ENCODE assay signal across 12 cellular contexts in genomic region chr20:57439993-57440392, GRCh38. TPM values are rescaled to one million over a fixed set of nuclear protein-coding genes. Genes with fewer than 3 reads are reported as not detected.
DNase-seq lines count a peak whose midpoint lies in the region; ATAC-seq and TF ChIP-seq lines count a peak whose summit lies in the region.
"Had no signal": no experiment of that assay in that cellular context is flagged by ENCODE, and none has a peak within 500 bp of the region (broad histone marks: within the 10 kb centered on the region; RNA-seq: fewer than 3 reads in every experiment).

No MANE protein-coding gene starts in this region.

- H3K4me3 Mint-ChIP-seq in activated CD8-positive, alpha-beta T cell treated with anti-CD3 and anti-CD28 coated beads for 36 hours: no peak overlapping the region
- H3K4me3 Mint-ChIP-seq in activated CD8-positive, alpha-beta T cell treated with anti-CD3 and anti-CD28 coated beads, Interleukin-2, amount 10 ng/mL, durations not matched to agents 7 days and 5 days: no peak overlapping the region
- H3K4me3 Mint-ChIP-seq: activated CD8-positive, alpha-beta memory T cell treated with anti-CD3 and anti-CD28 coated beads, Interleukin-2, amount 10 ng/mL, durations not matched to agents 7 days and 5 days had no signal

- no peak for TF ChIP-seq POLR2A in esophagus muscularis mucosa (IDR thresholded peaks at IDR 0.05; ENCODE audit: low read depth)
- no peak for TF ChIP-seq POLR2A in upper lobe of left lung (IDR thresholded peaks at IDR 0.05)

- peaks cover 13% of the 10 kb centered on the region for H3K4me1 Mint-ChIP-seq in activated CD8-positive, alpha-beta T cell treated with anti-CD3 and anti-CD28 coated beads for 36 hours (ENCODE audit: low read depth)
- H3K4me1 Mint-ChIP-seq in activated CD8-positive, alpha-beta T cell treated with anti-CD3 and anti-CD28 coated beads, Interleukin-2, amount 10 ng/mL, durations not matched to agents 7 days and 5 days (ENCODE audit: low read depth): peaks cover 23% of the 10 kb centered on the region

- H3K4me1 ChIP-seq in esophagus muscularis mucosa (peaks cover 70 to 96% (median 95%) of the 10 kb centered on the region in 4 donors), neutrophil (ENCODE audit: control insufficient read depth in 1 of 2, insufficient read depth in 1 of 2, low read depth in 1 of 2, low read length in 1 of 2) (peaks cover 44 to 64% of the 10 kb centered on the region in 2 experiments), upper lobe of left lung (peaks cover 25 to 49% (median 42%) of the 10 kb centered on the region in 4 donors)

- H3K9me3 ChIP-seq in esophagus muscularis mucosa (peaks cover 0 to 5% (median 0%) of the 10 kb centered on the region in 4 donors), neutrophil (no peaks in the 10 kb centered on the region), upper lobe of left lung (no peaks in the 10 kb centered on the region)

- H3K27ac Mint-ChIP-seq in activated CD8-positive, alpha-beta T cell treated with anti-CD3 and anti-CD28 coated beads for 36 hours: peak overlapping the region; percentile 10
- H3K27ac Mint-ChIP-seq in activated CD8-positive, alpha-beta T cell treated with anti-CD3 and anti-CD28 coated beads, Interleukin-2, amount 10 ng/mL, durations not matched to agents 7 days and 5 days: no peak overlapping the region
- H3K27ac Mint-ChIP-seq: activated CD8-positive, alpha-beta memory T cell treated with anti-CD3 and anti-CD28 coated beads, Interleukin-2, amount 10 ng/mL, durations not matched to agents 7 days and 5 days had no signal

- POLR2A ChIA-PET in activated CD8-positive, alpha-beta T cell treated with anti-CD3 and anti-CD28 coated beads for 36 hours (lab: Charles Lee): interaction anchor here (1.1 kb wide), 1 partner anchor 9 kb away, joined by 3 read pairs; no protein-coding TSS in a partner anchor
- POLR2A ChIA-PET in activated CD8-positive, alpha-beta T cell treated with anti-CD3 and anti-CD28 coated beads, Interleukin-2, amount 10 ng/mL, durations not matched to agents 7 days and 5 days (lab: Charles Lee): interaction anchor here (0.6 kb wide), 1 partner anchor 49 kb away, joined by 3 read pairs; the partner anchor contains the start of gene RBM38

- WGBS in esophagus muscularis mucosa: 92% methylated on average over 7 of the region's 7 CpGs
- WGBS in upper lobe of left lung, 2 donors: 92 to 93% methylated on average over 7 of the region's 7 CpGs

- ATAC-seq in activated CD8-positive, alpha-beta T cell treated with anti-CD3 and anti-CD28 coated beads for 36 hours: no peak
- no peak for ATAC-seq in activated CD8-positive, alpha-beta T cell treated with anti-CD3 and anti-CD28 coated beads, Interleukin-2, amount 10 ng/mL, durations not matched to agents 7 days and 5 days
- no peak for ATAC-seq in upper lobe of left lung (ENCODE audit: low FRiP score in 2 of 2)
- ATAC-seq: activated CD8-positive, alpha-beta memory T cell treated with anti-CD3 and anti-CD28 coated beads, Interleukin-2, amount 10 ng/mL, durations not matched to agents 7 days and 5 days; stimulated activated naive CD8-positive, alpha-beta T cell treated with anti-CD3 and anti-CD28 coated beads, Interleukin-15, Interleukin-2, amounts not matched to agents 100 U/mL and 50 U/mL, for 24 hours had no signal

- intact Hi-C loops in activated CD8-positive, alpha-beta T cell treated with anti-CD3 and anti-CD28 coated beads for 36 hours (cut with micrococcal nuclease): no loop called here
- intact Hi-C loops in esophagus muscularis mucosa (cut with DNase I): loop anchor here (5.0 kb wide), 1 partner anchor 33 kb away; no protein-coding TSS in a partner anchor

- no peaks in the 10 kb centered on the region for H3K27me3 Mint-ChIP-seq in activated CD8-positive, alpha-beta T cell treated with anti-CD3 and anti-CD28 coated beads for 36 hours
- peaks cover 9% of the 10 kb centered on the region for H3K27me3 Mint-ChIP-seq in activated CD8-positive, alpha-beta T cell treated with anti-CD3 and anti-CD28 coated beads, Interleukin-2, amount 10 ng/mL, durations not matched to agents 7 days and 5 days (ENCODE audit: low read depth)

- TF ChIP-seq CTCF in activated CD8-positive, alpha-beta T cell treated with anti-CD3 and anti-CD28 coated beads for 36 hours (IDR thresholded peaks at IDR 0.05): no peak
- TF ChIP-seq CTCF in esophagus muscularis mucosa (IDR thresholded peaks at IDR 0.05) (no peak), neutrophil (IDR thresholded peaks at IDR 0.05) (no peak), upper lobe of left lung (IDR thresholded peaks at IDR 0.05) (no peak), foreskin fibroblast (IDR thresholded peaks at IDR 0.05; ENCODE audit: low read depth, low read length) (no peak)

- H3K36me3 ChIP-seq in esophagus muscularis mucosa (no peaks in the 10 kb centered on the region), neutrophil (no peaks in the 10 kb centered on the region), upper lobe of left lung (no peaks in the 10 kb centered on the region)

- H3K36me3 Mint-ChIP-seq in activated CD8-positive, alpha-beta T cell treated with anti-CD3 and anti-CD28 coated beads for 36 hours (ENCODE audit: low read depth): no peaks in the 10 kb centered on the region
- H3K36me3 Mint-ChIP-seq in activated CD8-positive, alpha-beta T cell treated with anti-CD3 and anti-CD28 coated beads, Interleukin-2, amount 10 ng/mL, durations not matched to agents 7 days and 5 days (ENCODE audit: low read depth): peaks cover 3% of the 10 kb centered on the region

- H3K9me3 Mint-ChIP-seq in activated CD8-positive, alpha-beta T cell treated with anti-CD3 and anti-CD28 coated beads for 36 hours: peaks cover 2% of the 10 kb centered on the region
- no peaks in the 10 kb centered on the region for H3K9me3 Mint-ChIP-seq in activated CD8-positive, alpha-beta T cell treated with anti-CD3 and anti-CD28 coated beads, Interleukin-2, amount 10 ng/mL, durations not matched to agents 7 days and 5 days (ENCODE audit: insufficient read depth)

- DNase-seq in activated CD8-positive, alpha-beta T cell treated with anti-CD3 and anti-CD28 coated beads for 36 hours: no peak
- DNase-seq in activated CD8-positive, alpha-beta T cell treated with anti-CD3 and anti-CD28 coated beads, Interleukin-2, amount 10 ng/mL, durations not matched to agents 7 days and 5 days: no peak
- DNase-seq in esophagus muscularis mucosa (ENCODE audit: extremely low spot score) (no peak), upper lobe of left lung (no peak), foreskin fibroblast (no peak), NCI-H2227 (lab: John Stamatoyannopoulos, UW; ENCODE audit: unreplicated experiment) (no peak)
- DNase-seq in activated CD8-positive, alpha-beta memory T cell treated with anti-CD3 and anti-CD28 coated beads, Interleukin-2, amount 50 U/mL, for 4 hours: no peak
- DNase-seq: activated CD8-positive, alpha-beta memory T cell treated with anti-CD3 and anti-CD28 coated beads, Interleukin-2, amount 10 ng/mL, durations not matched to agents 7 days and 5 days; NCI-H1436; stimulated activated CD4-positive, alpha-beta T cell treated with anti-CD3 and anti-CD28 coated beads, Interleukin-4, amount 100 ng/mL, for 4 hours; stimulated activated naive CD8-positive, alpha-beta T cell treated with anti-CD3 and anti-CD28 coated beads, Interleukin-15, Interleukin-2, amounts not matched to agents 100 U/mL and 50 U/mL, for 24 hours had no signal

- TF ChIP-seq EP300 in esophagus muscularis mucosa (IDR thresholded peaks at IDR 0.05) (no peak), upper lobe of left lung (IDR thresholded peaks at IDR 0.05) (no peak)

- CTCF ChIA-PET in activated CD8-positive, alpha-beta T cell treated with anti-CD3 and anti-CD28 coated beads for 36 hours (lab: Charles Lee): no interaction called here
- CTCF ChIA-PET in activated CD8-positive, alpha-beta T cell treated with anti-CD3 and anti-CD28 coated beads, Interleukin-2, amount 10 ng/mL, durations not matched to agents 7 days and 5 days (lab: Charles Lee): no interaction called here

- H3K27me3 ChIP-seq in esophagus muscularis mucosa (peaks cover 0 to 6% (median 0%) of the 10 kb centered on the region in 4 donors), neutrophil (no peaks in the 10 kb centered on the region), upper lobe of left lung (no peaks in the 10 kb centered on the region)

- H3K4me3 ChIP-seq in esophagus muscularis mucosa: no peak overlapping the region
- no peak overlapping the region for H3K4me3 ChIP-seq in neutrophil (ENCODE audit: low read depth in 1 of 2, low read length in 1 of 2)
- H3K4me3 ChIP-seq in upper lobe of left lung: no peak overlapping the region
- no peak overlapping the region for H3K4me3 ChIP-seq in foreskin fibroblast (ENCODE audit: low read depth in 1 of 2, low read length in 2 of 2)

- H3K27ac ChIP-seq in esophagus muscularis mucosa (replicated peaks in 1 of 4): peak overlapping the region; percentile 90 to 96 (median 96)
- H3K27ac ChIP-seq in neutrophil: peak overlapping the region; percentile 45
- H3K27ac ChIP-seq in upper lobe of left lung: peak overlapping the region in 3 of 4 donors; percentile 77 to 86 (median 80)

RNA-seq across cellular contexts. Expression of gene RBM38, which starts 48.8 kb away (rescaled TPM):
- 100 to 1,000 TPM; 114 to 116 TPM for total RNA-seq in activated CD8-positive, alpha-beta T cell treated with anti-CD3 and anti-CD28 coated beads for 36 hours
- total RNA-seq in activated CD8-positive, alpha-beta T cell treated with anti-CD3 and anti-CD28 coated beads, Interleukin-2, amount 10 ng/mL, durations not matched to agents 7 days and 5 days: 10 to 100 TPM; 53.8 to 57.1 TPM
- total RNA-seq in esophagus muscularis mucosa (100 to 1,000 TPM in 2 of 4 donors, 10 to 100 TPM in 2; 67.6 to 203 (median 139) TPM), upper lobe of left lung (10 to 100 TPM; 14.7 to 27.5 (median 22.3) TPM)

Comparison
In these comparisons a context has a peak if more than half of its experiments do, and no peak if none do; other contexts are left out.
1. H3K27ac ChIP-seq: peak in every context shown above with its lines; median percentile 96 in esophagus muscularis mucosa; 80 in upper lobe of left lung; 45 in neutrophil.